In the genomic region with DNA sequence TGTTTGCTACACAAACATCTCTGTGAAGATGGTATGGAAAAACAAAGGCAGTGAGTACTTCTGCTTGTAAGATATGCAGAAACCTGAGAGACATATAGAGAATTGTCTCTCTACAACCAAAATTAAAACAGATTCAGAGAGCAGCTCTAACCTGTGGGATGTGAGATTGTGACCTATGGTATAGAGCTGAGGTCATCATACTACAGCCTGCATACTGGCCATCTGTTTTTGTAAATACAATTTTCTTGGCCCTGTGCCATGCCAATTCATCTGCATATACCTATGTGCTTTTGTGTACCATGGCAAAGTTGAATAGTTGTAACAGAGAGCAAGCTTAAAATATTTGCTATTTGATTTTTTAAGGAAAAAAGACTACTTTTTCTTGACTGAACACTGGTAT, we compare ENCODE assay signal across 26 cellular contexts.
"Had no signal": no experiment of that assay in that cellular context is flagged by ENCODE, and none has a peak within 500 bp of the region (broad histone marks: within the 10 kb centered on the region; RNA-seq: fewer than 3 reads in every experiment).

No MANE protein-coding gene starts in this region.

- H3K4me1 Mint-ChIP-seq: naive thymus-derived CD4-positive, alpha-beta T cell had no signal

- FAIRE-seq: keratinocyte, urothelium cell line had no signal

- H3K27me3 Mint-ChIP-seq: naive thymus-derived CD4-positive, alpha-beta T cell; natural killer cell treated with Interleukin-12 subunit alpha and Interleukin-12 subunit beta and Interleukin-15 and Interleukin-18, amount 100 ng/mL, for 72 hours; progenitor cell of endocrine pancreas; stimulated activated naive CD8-positive, alpha-beta T cell treated with anti-CD3 and anti-CD28 coated beads, Interleukin-15, Interleukin-2, amounts not matched to agents 100 ng/mL and 50 ng/mL, for 24 hours had no signal

- H3K4me3 Mint-ChIP-seq: naive thymus-derived CD4-positive, alpha-beta T cell; natural killer cell treated with Interleukin-12 subunit alpha and Interleukin-12 subunit beta and Interleukin-15 and Interleukin-18, amount 100 ng/mL, for 72 hours; stimulated activated naive CD8-positive, alpha-beta T cell treated with anti-CD3 and anti-CD28 coated beads, Interleukin-15, Interleukin-2, amounts not matched to agents 100 ng/mL and 50 ng/mL, for 24 hours had no signal

- H3K27me3 ChIP-seq: left lung, ovary, right atrium auricular region, right lobe of liver, suprapubic skin, tibial artery, upper lobe of right lung had no signal

- H3K4me3 ChIP-seq: left lung, lower lobe of right lung, ovary, right atrium auricular region, right lobe of liver, suprapubic skin, thoracic aorta, tibial artery, upper lobe of right lung had no signal

- H3K36me3 Mint-ChIP-seq: naive thymus-derived CD4-positive, alpha-beta T cell; natural killer cell treated with Interleukin-12 subunit alpha and Interleukin-12 subunit beta and Interleukin-15 and Interleukin-18, amount 100 ng/mL, for 72 hours had no signal

- H3K4me1 ChIP-seq: left lung, lower lobe of right lung, right atrium auricular region, right lobe of liver, suprapubic skin, tibial artery, upper lobe of right lung had no signal

- DNase-seq: hippocampal formation; kidney glomerular epithelial cell; left cardiac atrium; left lung; lower lobe of right lung; mammary epithelial cell; mesenchymal stem cell; naive thymus-derived CD4-positive, alpha-beta T cell; ovary; right lobe of liver; stimulated activated CD4-positive, alpha-beta T cell treated with anti-CD3 and anti-CD28 coated beads, Interleukin-12 subunit alpha, Interleukin-12 subunit beta, amount 100 ng/mL, for 4 hours; stimulated activated CD4-positive, alpha-beta T cell treated with anti-CD3 and anti-CD28 coated beads, Interleukin-15, amount 100 ng/mL, for 24 hours; stimulated activated CD4-positive, alpha-beta T cell treated with anti-CD3 and anti-CD28 coated beads, Interleukin-2, amount 100 ng/mL, for 24 hours; stimulated activated CD4-positive, alpha-beta T cell treated with anti-CD3 and anti-CD28 coated beads, Interleukin-4, amount 100 ng/mL, for 1 hour; stimulated activated naive CD4-positive, alpha-beta T cell; tibial artery; trophoblast cell; upper lobe of right lung had no signal

- H3K9me3 ChIP-seq: left lung, lower lobe of right lung, ovary, right atrium auricular region, right lobe of liver, suprapubic skin, thoracic aorta, tibial artery, upper lobe of right lung had no signal

- H3K36me3 ChIP-seq: left lung, lower lobe of right lung, ovary, right atrium auricular region, right lobe of liver, suprapubic skin, thoracic aorta, tibial artery, upper lobe of right lung had no signal

- ATAC-seq: left cardiac atrium; left lung; lower lobe of right lung; naive thymus-derived CD4-positive, alpha-beta T cell; natural killer cell treated with Interleukin-12 subunit alpha and Interleukin-12 subunit beta and Interleukin-15 and Interleukin-18, amount 100 ng/mL, for 72 hours; right lobe of liver; upper lobe of right lung had no signal

- H3K27ac ChIP-seq: left lung, lower lobe of right lung, ovary, right atrium auricular region, right lobe of liver, suprapubic skin, thoracic aorta, tibial artery, upper lobe of right lung had no signal
